1 cellular context compared by ENCODE assay signal in the genomic region with DNA sequence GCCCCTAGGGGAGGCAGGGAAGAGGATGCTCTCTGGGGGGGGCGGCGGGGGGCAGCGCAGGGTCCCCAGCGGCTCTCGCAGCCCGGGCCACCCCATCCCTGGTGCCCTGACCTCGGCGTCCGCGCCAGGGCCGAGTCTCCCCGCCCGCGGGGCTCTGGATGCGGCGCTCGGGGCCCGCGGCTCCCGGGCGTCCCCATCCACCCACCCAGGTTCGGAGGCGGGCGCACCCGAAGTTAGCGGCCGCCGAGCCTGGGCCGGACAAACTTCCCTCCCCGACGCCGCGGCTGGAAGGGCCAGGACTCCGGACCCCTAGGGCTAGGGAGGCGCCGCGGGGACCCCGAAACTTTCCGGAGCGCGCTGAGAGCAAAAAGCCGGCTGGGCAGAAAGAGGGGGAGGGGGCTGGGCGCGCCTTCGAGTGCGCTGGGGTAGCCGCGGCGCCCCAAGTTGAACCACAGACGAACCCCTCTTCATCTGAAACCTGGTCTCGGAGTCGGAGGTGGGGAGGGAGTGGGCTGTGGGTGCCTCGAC.
TF ChIP-seq lines count a peak whose summit lies in the region.

No MANE protein-coding gene starts in this region.

TF ChIP-seq in WTC11, 78 proteins besides CTCF, POLR2A, EP300 and RAD21 (continued from another document):
- TF ChIP-seq, protein P1, sequence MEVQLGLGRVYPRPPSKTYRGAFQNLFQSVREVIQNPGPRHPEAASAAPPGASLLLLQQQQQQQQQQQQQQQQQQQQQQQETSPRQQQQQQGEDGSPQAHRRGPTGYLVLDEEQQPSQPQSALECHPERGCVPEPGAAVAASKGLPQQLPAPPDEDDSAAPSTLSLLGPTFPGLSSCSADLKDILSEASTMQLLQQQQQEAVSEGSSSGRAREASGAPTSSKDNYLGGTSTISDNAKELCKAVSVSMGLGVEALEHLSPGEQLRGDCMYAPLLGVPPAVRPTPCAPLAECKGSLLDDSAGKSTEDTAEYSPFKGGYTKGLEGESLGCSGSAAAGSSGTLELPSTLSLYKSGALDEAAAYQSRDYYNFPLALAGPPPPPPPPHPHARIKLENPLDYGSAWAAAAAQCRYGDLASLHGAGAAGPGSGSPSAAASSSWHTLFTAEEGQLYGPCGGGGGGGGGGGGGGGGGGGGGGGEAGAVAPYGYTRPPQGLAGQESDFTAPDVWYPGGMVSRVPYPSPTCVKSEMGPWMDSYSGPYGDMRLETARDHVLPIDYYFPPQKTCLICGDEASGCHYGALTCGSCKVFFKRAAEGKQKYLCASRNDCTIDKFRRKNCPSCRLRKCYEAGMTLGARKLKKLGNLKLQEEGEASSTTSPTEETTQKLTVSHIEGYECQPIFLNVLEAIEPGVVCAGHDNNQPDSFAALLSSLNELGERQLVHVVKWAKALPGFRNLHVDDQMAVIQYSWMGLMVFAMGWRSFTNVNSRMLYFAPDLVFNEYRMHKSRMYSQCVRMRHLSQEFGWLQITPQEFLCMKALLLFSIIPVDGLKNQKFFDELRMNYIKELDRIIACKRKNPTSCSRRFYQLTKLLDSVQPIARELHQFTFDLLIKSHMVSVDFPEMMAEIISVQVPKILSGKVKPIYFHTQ (CRISPR knock-in tag; IDR thresholded peaks at IDR 0.05) = no peak
- no peak for TF ChIP-seq TCF7 (CRISPR knock-in tag; IDR thresholded peaks at IDR 0.05; ENCODE audit: low read depth)
- no peak for TF ChIP-seq ELF4 (CRISPR knock-in tag; IDR thresholded peaks at IDR 0.05; ENCODE audit: low read depth)
- TF ChIP-seq, protein P2, sequence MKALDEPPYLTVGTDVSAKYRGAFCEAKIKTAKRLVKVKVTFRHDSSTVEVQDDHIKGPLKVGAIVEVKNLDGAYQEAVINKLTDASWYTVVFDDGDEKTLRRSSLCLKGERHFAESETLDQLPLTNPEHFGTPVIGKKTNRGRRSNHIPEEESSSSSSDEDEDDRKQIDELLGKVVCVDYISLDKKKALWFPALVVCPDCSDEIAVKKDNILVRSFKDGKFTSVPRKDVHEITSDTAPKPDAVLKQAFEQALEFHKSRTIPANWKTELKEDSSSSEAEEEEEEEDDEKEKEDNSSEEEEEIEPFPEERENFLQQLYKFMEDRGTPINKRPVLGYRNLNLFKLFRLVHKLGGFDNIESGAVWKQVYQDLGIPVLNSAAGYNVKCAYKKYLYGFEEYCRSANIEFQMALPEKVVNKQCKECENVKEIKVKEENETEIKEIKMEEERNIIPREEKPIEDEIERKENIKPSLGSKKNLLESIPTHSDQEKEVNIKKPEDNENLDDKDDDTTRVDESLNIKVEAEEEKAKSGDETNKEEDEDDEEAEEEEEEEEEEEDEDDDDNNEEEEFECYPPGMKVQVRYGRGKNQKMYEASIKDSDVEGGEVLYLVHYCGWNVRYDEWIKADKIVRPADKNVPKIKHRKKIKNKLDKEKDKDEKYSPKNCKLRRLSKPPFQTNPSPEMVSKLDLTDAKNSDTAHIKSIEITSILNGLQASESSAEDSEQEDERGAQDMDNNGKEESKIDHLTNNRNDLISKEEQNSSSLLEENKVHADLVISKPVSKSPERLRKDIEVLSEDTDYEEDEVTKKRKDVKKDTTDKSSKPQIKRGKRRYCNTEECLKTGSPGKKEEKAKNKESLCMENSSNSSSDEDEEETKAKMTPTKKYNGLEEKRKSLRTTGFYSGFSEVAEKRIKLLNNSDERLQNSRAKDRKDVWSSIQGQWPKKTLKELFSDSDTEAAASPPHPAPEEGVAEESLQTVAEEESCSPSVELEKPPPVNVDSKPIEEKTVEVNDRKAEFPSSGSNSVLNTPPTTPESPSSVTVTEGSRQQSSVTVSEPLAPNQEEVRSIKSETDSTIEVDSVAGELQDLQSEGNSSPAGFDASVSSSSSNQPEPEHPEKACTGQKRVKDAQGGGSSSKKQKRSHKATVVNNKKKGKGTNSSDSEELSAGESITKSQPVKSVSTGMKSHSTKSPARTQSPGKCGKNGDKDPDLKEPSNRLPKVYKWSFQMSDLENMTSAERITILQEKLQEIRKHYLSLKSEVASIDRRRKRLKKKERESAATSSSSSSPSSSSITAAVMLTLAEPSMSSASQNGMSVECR (CRISPR knock-in tag; IDR thresholded peaks at IDR 0.05; ENCODE audit: borderline replicate concordance) = no peak
- TF ChIP-seq, protein P3, sequence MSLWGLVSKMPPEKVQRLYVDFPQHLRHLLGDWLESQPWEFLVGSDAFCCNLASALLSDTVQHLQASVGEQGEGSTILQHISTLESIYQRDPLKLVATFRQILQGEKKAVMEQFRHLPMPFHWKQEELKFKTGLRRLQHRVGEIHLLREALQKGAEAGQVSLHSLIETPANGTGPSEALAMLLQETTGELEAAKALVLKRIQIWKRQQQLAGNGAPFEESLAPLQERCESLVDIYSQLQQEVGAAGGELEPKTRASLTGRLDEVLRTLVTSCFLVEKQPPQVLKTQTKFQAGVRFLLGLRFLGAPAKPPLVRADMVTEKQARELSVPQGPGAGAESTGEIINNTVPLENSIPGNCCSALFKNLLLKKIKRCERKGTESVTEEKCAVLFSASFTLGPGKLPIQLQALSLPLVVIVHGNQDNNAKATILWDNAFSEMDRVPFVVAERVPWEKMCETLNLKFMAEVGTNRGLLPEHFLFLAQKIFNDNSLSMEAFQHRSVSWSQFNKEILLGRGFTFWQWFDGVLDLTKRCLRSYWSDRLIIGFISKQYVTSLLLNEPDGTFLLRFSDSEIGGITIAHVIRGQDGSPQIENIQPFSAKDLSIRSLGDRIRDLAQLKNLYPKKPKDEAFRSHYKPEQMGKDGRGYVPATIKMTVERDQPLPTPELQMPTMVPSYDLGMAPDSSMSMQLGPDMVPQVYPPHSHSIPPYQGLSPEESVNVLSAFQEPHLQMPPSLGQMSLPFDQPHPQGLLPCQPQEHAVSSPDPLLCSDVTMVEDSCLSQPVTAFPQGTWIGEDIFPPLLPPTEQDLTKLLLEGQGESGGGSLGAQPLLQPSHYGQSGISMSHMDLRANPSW (CRISPR knock-in tag; conservative IDR thresholded peaks at IDR 0.05; ENCODE audit: low read depth) = no peak
- TF ChIP-seq, protein P4, sequence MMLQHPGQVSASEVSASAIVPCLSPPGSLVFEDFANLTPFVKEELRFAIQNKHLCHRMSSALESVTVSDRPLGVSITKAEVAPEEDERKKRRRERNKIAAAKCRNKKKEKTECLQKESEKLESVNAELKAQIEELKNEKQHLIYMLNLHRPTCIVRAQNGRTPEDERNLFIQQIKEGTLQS (CRISPR knock-in tag; conservative IDR thresholded peaks at IDR 0.05) = no peak
- TF ChIP-seq JUN (CRISPR knock-in tag; IDR thresholded peaks at IDR 0.05) = no peak
- no peak for TF ChIP-seq NFYB (CRISPR knock-in tag; conservative IDR thresholded peaks at IDR 0.05; ENCODE audit: low read depth)
- TF ChIP-seq, protein P5, sequence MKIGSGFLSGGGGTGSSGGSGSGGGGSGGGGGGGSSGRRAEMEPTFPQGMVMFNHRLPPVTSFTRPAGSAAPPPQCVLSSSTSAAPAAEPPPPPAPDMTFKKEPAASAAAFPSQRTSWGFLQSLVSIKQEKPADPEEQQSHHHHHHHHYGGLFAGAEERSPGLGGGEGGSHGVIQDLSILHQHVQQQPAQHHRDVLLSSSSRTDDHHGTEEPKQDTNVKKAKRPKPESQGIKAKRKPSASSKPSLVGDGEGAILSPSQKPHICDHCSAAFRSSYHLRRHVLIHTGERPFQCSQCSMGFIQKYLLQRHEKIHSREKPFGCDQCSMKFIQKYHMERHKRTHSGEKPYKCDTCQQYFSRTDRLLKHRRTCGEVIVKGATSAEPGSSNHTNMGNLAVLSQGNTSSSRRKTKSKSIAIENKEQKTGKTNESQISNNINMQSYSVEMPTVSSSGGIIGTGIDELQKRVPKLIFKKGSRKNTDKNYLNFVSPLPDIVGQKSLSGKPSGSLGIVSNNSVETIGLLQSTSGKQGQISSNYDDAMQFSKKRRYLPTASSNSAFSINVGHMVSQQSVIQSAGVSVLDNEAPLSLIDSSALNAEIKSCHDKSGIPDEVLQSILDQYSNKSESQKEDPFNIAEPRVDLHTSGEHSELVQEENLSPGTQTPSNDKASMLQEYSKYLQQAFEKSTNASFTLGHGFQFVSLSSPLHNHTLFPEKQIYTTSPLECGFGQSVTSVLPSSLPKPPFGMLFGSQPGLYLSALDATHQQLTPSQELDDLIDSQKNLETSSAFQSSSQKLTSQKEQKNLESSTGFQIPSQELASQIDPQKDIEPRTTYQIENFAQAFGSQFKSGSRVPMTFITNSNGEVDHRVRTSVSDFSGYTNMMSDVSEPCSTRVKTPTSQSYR (CRISPR knock-in tag; IDR thresholded peaks at IDR 0.05) = no peak
- no peak for TF ChIP-seq ZNF121 (CRISPR knock-in tag; IDR thresholded peaks at IDR 0.05)
- TF ChIP-seq, protein P6, sequence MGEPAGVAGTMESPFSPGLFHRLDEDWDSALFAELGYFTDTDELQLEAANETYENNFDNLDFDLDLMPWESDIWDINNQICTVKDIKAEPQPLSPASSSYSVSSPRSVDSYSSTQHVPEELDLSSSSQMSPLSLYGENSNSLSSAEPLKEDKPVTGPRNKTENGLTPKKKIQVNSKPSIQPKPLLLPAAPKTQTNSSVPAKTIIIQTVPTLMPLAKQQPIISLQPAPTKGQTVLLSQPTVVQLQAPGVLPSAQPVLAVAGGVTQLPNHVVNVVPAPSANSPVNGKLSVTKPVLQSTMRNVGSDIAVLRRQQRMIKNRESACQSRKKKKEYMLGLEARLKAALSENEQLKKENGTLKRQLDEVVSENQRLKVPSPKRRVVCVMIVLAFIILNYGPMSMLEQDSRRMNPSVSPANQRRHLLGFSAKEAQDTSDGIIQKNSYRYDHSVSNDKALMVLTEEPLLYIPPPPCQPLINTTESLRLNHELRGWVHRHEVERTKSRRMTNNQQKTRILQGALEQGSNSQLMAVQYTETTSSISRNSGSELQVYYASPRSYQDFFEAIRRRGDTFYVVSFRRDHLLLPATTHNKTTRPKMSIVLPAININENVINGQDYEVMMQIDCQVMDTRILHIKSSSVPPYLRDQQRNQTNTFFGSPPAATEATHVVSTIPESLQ (CRISPR knock-in tag; IDR thresholded peaks at IDR 0.05) = no peak
